Comparison of ENCODE assay signal across 8 cellular contexts in genomic region chr10:114544045-114544659, GRCh38.
DNase-seq lines count a peak whose midpoint lies in the region; ATAC-seq and TF ChIP-seq lines count a peak whose summit lies in the region.

No MANE protein-coding gene starts in this region.

- peak; percentile 47 for TF ChIP-seq POLR2A in GM15510 (IDR thresholded peaks at IDR 0.05; ENCODE audit: borderline replicate concordance, extremely low read depth, insufficient read length)

- DNase-seq in RPMI8226: peak; percentile 77
- DNase-seq in stimulated activated CD8-positive, alpha-beta memory T cell treated with anti-CD3 and anti-CD28 coated beads, Interleukin-12 subunit alpha, Interleukin-12 subunit beta, amount 100 ng/mL, for 4 hours (ENCODE audit: low read depth): peak; percentile 33
- no peak for DNase-seq in COR-L47 (lab: John Stamatoyannopoulos, UW)
- no peak for DNase-seq in inferior parietal cortex (ENCODE audit: extremely low spot score)
- no peak for DNase-seq in COLO829 (ENCODE audit: low spot score)

- peak overlapping the region; percentile 67 for H3K4me3 Mint-ChIP-seq in activated naive CD4-positive, alpha-beta T cell treated with anti-CD3 and anti-CD28 coated beads, Interleukin-2, amount 50 U/mL, for 24 hours

- no peaks in the 10 kb centered on the region for H3K36me3 Mint-ChIP-seq in activated naive CD4-positive, alpha-beta T cell treated with anti-CD3 and anti-CD28 coated beads, Interleukin-2, amount 50 U/mL, for 24 hours

- H3K27ac Mint-ChIP-seq in activated naive CD4-positive, alpha-beta T cell treated with anti-CD3 and anti-CD28 coated beads, Interleukin-2, amount 50 U/mL, for 24 hours: peak overlapping the region; percentile 92

- H3K4me1 Mint-ChIP-seq in activated naive CD4-positive, alpha-beta T cell treated with anti-CD3 and anti-CD28 coated beads, Interleukin-2, amount 50 U/mL, for 24 hours: peaks cover 99% of the 10 kb centered on the region

- peak; percentile 98 for ATAC-seq in HG02763 (IDR thresholded peaks at IDR 0.05; ENCODE audit: unreplicated experiment)

- H3K27me3 Mint-ChIP-seq in activated naive CD4-positive, alpha-beta T cell treated with anti-CD3 and anti-CD28 coated beads, Interleukin-2, amount 50 U/mL, for 24 hours: no peaks in the 10 kb centered on the region

- H3K9me3 Mint-ChIP-seq in activated naive CD4-positive, alpha-beta T cell treated with anti-CD3 and anti-CD28 coated beads, Interleukin-2, amount 50 U/mL, for 24 hours: no peaks in the 10 kb centered on the region

Comparison
In these comparisons a context has a peak if more than half of its experiments do, and no peak if none do; other contexts are left out.
1. DNase-seq: peak in RPMI8226 (single experiment) and stimulated activated CD8-positive, alpha-beta memory T cell treated with anti-CD3 and anti-CD28 coated beads, Interleukin-12 subunit alpha, Interleukin-12 subunit beta, amount 100 ng/mL, for 4 hours (single experiment); none in COR-L47 (single experiment), inferior parietal cortex (single experiment) and COLO829 (single experiment).